Comparison of ENCODE assay signal across 1 cellular context in the genomic region with DNA sequence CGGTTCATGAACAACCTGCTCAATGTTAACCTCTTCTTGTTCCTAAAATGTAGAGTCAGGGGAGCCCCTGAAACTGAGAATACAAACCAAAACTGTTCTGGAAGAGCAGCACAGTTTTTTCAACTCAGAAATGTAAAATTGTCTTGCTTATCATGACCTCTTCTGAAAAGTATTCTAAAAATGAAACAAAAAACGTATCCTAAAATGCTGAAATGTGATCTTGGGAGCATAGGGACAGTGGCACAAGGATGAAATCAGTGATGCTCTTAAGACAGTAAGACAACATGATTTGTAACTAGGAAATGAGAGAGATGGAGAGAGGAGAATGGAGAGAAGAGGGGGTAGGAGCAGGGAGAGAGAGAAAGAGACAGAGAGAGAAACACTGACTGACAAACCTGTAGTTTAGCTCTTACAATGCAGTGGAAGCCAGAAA.
TF ChIP-seq lines count a peak whose summit lies in the region.

No MANE protein-coding gene starts in this region.

TF ChIP-seq in K562, 482 proteins besides CTCF, POLR2A, EP300 and RAD21:
- TF ChIP-seq, protein P1, sequence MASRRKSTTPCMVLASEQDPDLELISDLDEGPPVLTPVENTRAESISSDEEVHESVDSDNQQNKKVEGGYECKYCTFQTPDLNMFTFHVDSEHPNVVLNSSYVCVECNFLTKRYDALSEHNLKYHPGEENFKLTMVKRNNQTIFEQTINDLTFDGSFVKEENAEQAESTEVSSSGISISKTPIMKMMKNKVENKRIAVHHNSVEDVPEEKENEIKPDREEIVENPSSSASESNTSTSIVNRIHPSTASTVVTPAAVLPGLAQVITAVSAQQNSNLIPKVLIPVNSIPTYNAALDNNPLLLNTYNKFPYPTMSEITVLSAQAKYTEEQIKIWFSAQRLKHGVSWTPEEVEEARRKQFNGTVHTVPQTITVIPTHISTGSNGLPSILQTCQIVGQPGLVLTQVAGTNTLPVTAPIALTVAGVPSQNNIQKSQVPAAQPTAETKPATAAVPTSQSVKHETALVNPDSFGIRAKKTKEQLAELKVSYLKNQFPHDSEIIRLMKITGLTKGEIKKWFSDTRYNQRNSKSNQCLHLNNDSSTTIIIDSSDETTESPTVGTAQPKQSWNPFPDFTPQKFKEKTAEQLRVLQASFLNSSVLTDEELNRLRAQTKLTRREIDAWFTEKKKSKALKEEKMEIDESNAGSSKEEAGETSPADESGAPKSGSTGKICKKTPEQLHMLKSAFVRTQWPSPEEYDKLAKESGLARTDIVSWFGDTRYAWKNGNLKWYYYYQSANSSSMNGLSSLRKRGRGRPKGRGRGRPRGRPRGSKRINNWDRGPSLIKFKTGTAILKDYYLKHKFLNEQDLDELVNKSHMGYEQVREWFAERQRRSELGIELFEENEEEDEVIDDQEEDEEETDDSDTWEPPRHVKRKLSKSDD (conservative IDR thresholded peaks at IDR 0.05; ENCODE audit: low read length), result no peak
- no peak for TF ChIP-seq ZNF696 (CRISPR knock-in tag; conservative IDR thresholded peaks at IDR 0.05)
- TF ChIP-seq, protein P2, sequence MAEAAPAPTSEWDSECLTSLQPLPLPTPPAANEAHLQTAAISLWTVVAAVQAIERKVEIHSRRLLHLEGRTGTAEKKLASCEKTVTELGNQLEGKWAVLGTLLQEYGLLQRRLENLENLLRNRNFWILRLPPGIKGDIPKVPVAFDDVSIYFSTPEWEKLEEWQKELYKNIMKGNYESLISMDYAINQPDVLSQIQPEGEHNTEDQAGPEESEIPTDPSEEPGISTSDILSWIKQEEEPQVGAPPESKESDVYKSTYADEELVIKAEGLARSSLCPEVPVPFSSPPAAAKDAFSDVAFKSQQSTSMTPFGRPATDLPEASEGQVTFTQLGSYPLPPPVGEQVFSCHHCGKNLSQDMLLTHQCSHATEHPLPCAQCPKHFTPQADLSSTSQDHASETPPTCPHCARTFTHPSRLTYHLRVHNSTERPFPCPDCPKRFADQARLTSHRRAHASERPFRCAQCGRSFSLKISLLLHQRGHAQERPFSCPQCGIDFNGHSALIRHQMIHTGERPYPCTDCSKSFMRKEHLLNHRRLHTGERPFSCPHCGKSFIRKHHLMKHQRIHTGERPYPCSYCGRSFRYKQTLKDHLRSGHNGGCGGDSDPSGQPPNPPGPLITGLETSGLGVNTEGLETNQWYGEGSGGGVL (CRISPR knock-in tag; IDR thresholded peaks at IDR 0.05), result no peak
- TF ChIP-seq ZKSCAN3 (CRISPR knock-in tag; IDR thresholded peaks at IDR 0.05), result no peak
- no peak for TF ChIP-seq ZNF282 (CRISPR knock-in tag; IDR thresholded peaks at IDR 0.05)
- no peak for TF ChIP-seq SNIP1 (IDR thresholded peaks at IDR 0.05; ENCODE audit: low read depth)
- TF ChIP-seq PHF21A (IDR thresholded peaks at IDR 0.05; ENCODE audit: borderline replicate concordance, low read depth), result no peak
- TF ChIP-seq HNRNPLL (IDR thresholded peaks at IDR 0.05; ENCODE audit: low read depth, low read length, poor library complexity, severe bottlenecking), result no peak
- TF ChIP-seq, protein P3, sequence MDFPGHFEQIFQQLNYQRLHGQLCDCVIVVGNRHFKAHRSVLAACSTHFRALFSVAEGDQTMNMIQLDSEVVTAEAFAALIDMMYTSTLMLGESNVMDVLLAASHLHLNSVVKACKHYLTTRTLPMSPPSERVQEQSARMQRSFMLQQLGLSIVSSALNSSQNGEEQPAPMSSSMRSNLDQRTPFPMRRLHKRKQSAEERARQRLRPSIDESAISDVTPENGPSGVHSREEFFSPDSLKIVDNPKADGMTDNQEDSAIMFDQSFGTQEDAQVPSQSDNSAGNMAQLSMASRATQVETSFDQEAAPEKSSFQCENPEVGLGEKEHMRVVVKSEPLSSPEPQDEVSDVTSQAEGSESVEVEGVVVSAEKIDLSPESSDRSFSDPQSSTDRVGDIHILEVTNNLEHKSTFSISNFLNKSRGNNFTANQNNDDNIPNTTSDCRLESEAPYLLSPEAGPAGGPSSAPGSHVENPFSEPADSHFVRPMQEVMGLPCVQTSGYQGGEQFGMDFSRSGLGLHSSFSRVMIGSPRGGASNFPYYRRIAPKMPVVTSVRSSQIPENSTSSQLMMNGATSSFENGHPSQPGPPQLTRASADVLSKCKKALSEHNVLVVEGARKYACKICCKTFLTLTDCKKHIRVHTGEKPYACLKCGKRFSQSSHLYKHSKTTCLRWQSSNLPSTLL (IDR thresholded peaks at IDR 0.05), result no peak
- TF ChIP-seq, protein P4, sequence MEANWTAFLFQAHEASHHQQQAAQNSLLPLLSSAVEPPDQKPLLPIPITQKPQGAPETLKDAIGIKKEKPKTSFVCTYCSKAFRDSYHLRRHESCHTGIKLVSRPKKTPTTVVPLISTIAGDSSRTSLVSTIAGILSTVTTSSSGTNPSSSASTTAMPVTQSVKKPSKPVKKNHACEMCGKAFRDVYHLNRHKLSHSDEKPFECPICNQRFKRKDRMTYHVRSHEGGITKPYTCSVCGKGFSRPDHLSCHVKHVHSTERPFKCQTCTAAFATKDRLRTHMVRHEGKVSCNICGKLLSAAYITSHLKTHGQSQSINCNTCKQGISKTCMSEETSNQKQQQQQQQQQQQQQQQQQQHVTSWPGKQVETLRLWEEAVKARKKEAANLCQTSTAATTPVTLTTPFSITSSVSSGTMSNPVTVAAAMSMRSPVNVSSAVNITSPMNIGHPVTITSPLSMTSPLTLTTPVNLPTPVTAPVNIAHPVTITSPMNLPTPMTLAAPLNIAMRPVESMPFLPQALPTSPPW (CRISPR knock-in tag; IDR thresholded peaks at IDR 0.05), result no peak
- TF ChIP-seq NFE2 (IDR thresholded peaks at IDR 0.05; ENCODE audit: low read depth), result no peak
- TF ChIP-seq, protein P5, sequence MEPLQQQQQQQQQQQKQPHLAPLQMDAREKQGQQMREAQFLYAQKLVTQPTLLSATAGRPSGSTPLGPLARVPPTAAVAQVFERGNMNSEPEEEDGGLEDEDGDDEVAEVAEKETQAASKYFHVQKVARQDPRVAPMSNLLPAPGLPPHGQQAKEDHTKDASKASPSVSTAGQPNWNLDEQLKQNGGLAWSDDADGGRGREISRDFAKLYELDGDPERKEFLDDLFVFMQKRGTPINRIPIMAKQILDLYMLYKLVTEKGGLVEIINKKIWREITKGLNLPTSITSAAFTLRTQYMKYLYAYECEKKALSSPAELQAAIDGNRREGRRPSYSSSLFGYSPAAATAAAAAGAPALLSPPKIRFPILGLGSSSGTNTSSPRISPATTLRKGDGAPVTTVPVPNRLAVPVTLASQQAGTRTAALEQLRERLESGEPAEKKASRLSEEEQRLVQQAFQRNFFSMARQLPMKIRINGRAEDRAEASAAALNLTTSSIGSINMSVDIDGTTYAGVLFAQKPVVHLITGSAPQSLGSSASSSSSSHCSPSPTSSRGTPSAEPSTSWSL (CRISPR knock-in tag; IDR thresholded peaks at IDR 0.05; ENCODE audit: borderline replicate concordance), result no peak
- TF ChIP-seq SMARCC2 (IDR thresholded peaks at IDR 0.05; ENCODE audit: low read depth), result no peak
- TF ChIP-seq IFI16 (CRISPR knock-in tag; IDR thresholded peaks at IDR 0.05), result no peak
- TF ChIP-seq, protein P6, sequence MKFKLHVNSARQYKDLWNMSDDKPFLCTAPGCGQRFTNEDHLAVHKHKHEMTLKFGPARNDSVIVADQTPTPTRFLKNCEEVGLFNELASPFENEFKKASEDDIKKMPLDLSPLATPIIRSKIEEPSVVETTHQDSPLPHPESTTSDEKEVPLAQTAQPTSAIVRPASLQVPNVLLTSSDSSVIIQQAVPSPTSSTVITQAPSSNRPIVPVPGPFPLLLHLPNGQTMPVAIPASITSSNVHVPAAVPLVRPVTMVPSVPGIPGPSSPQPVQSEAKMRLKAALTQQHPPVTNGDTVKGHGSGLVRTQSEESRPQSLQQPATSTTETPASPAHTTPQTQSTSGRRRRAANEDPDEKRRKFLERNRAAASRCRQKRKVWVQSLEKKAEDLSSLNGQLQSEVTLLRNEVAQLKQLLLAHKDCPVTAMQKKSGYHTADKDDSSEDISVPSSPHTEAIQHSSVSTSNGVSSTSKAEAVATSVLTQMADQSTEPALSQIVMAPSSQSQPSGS (CRISPR knock-in tag; IDR thresholded peaks at IDR 0.05), result no peak
- no peak for TF ChIP-seq BCL6 (CRISPR knock-in tag; IDR thresholded peaks at IDR 0.05)
- no peak for TF ChIP-seq ZZZ3 (IDR thresholded peaks at IDR 0.05)
- TF ChIP-seq GABPB1 (CRISPR knock-in tag; IDR thresholded peaks at IDR 0.05), result no peak
TF ChIP-seq in K562: peak in this region for 0.
